ENCODE assay signal across 1 cellular context in genomic region chr7:100352230-100352781, GRCh38.
A peak's percentile ranks its signal among the peaks of the same experiment; 100 is the strongest.
TF ChIP-seq lines count a peak whose summit lies in the region.

No MANE protein-coding gene starts in this region.

TF ChIP-seq in K562, 482 proteins besides CTCF, POLR2A, EP300 and RAD21:
- TF ChIP-seq RBM22 (IDR thresholded peaks at IDR 0.05; ENCODE audit: low read depth, low read length, poor library complexity, severe bottlenecking): peak; percentile 54
- TF ChIP-seq POLR2B (IDR thresholded peaks at IDR 0.05; ENCODE audit: low read depth, partially characterized antibody): peak; percentile 16
- TF ChIP-seq POLR2G (IDR thresholded peaks at IDR 0.05; ENCODE audit: low read depth, low read length): 0 out of 2 replicates have a peak, but pooled peaks have one; percentile 9
